In the genomic region with DNA sequence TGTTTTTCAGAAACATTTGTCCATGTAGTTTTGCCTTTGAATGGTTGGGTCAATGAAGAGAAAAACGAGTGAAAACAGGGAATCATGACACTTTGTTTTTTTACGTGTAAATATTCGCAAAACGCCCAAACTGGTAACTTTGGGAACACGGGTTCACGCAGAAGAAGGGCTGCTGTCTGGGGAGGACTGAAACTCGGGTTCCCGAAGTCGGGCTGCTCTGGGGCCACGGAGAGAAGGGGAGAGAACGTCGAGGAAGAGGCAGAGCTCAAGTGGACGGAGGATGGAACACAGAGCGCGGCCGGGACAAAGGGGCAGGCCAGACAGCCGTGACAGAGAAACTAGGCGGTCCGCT, we compare ENCODE assay signal across 8 cellular contexts. TPM values are rescaled to one million over a fixed set of nuclear protein-coding genes. Genes with fewer than 3 reads are reported as not detected.
DNase-seq lines count a peak whose midpoint lies in the region; ATAC-seq, FAIRE-seq and TF ChIP-seq lines count a peak whose summit lies in the region.

No MANE protein-coding gene starts in this region.

- peak overlapping the region; percentile 83 for H3K4me2 ChIP-seq in PC-9
- H3K4me2 ChIP-seq in endothelial cell of umbilical vein (ENCODE audit: insufficient read depth, low read length) = peak overlapping the region; percentile 52

- intact Hi-C loops in activated CD4-positive, alpha-beta T cell treated with anti-CD3 and anti-CD28 coated beads for 36 hours (cut with DNase I, micrococcal nuclease) = loop anchor here (1.0 to 2.0 kb wide), 7 partner anchors 41 to 638 kb away; partner anchors contain the start of genes MAP3K1 (in 1 of the 2) and MIER3 (in 1 of the 2)
- intact Hi-C loops in PC-9 (cut with micrococcal nuclease; ENCODE audit: unreplicated experiment) = loop anchor here (1.0 to 5.0 kb wide), 2 partner anchors 264 to 637 kb away; no protein-coding TSS in a partner anchor
- intact Hi-C loops in endothelial cell of umbilical vein (cut with micrococcal nuclease) = loop anchor here (1.0 to 2.0 kb wide), 2 partner anchors 43 to 90 kb away; partner anchors contain the start of gene MIER3

- TF ChIP-seq POLR2A in endothelial cell of umbilical vein (IDR thresholded peaks at IDR 0.05; ENCODE audit: low read depth, low read length) = no peak

- peaks cover 12% of the 10 kb centered on the region for H3K4me1 ChIP-seq in PC-9 (replicated peaks; ENCODE audit: insufficient read depth)
- peaks cover 9% of the 10 kb centered on the region for H3K4me1 ChIP-seq in endothelial cell of umbilical vein (ENCODE audit: control insufficient read depth, extremely low read depth, insufficient read depth, low read length)

- H3K27me3 ChIP-seq in PC-9 (ENCODE audit: insufficient read depth, low read depth) (no peaks in the 10 kb centered on the region), endothelial cell of umbilical vein (ENCODE audit: control insufficient read depth in 2 of 2, insufficient read depth in 2 of 2, low read length in 2 of 2) (peaks cover 0 to 3% of the 10 kb centered on the region in 2 experiments)

- DNase-seq in activated CD4-positive, alpha-beta T cell treated with anti-CD3 and anti-CD28 coated beads for 36 hours = no peak
- DNase-seq in activated CD4-positive, alpha-beta T cell treated with anti-CD3 and anti-CD28 coated beads for 1 hour = no peak
- no peak for DNase-seq in PC-9
- no peak for DNase-seq in endothelial cell of umbilical vein (ENCODE audit: low read depth, low spot score)
- DNase-seq in nephron progenitor cell = no peak
- no peak for DNase-seq in SK-N-DZ (ENCODE audit: low spot score)

- H3K9me3 ChIP-seq in PC-9 (ENCODE audit: insufficient read depth, low read depth) = no peaks in the 10 kb centered on the region
- H3K9me3 ChIP-seq in endothelial cell of umbilical vein (replicated peaks; ENCODE audit: control insufficient read depth, insufficient read depth, low read length) = no peaks in the 10 kb centered on the region

- peak overlapping the region; percentile 90 for H3K4me3 Mint-ChIP-seq in activated CD4-positive, alpha-beta T cell treated with anti-CD3 and anti-CD28 coated beads for 36 hours
- H3K4me3 Mint-ChIP-seq in nephron progenitor cell = peak overlapping the region; percentile 87

- POLR2A ChIA-PET in activated CD4-positive, alpha-beta T cell treated with anti-CD3 and anti-CD28 coated beads for 36 hours (lab: Charles Lee) = interaction anchor here (0.6 to 1.2 kb wide), 2 partner anchors 241 to 264 kb away, joined by 3 to 4 read pairs; no protein-coding TSS in a partner anchor
- POLR2A ChIA-PET in PC-9 (lab: Charles Lee; ENCODE audit: unreplicated experiment) = interaction anchor here (0.7 to 1.0 kb wide), 2 partner anchors 156 to 255 kb away, joined by 3 to 4 read pairs; no protein-coding TSS in a partner anchor
- POLR2A ChIA-PET in endothelial cell of umbilical vein (lab: Charles Lee) = interaction anchor here (0.6 to 1.7 kb wide), 2 partner anchors 15 to 691 kb away, joined by 3 to 6 read pairs; no protein-coding TSS in a partner anchor

- H3K4me1 Mint-ChIP-seq in activated CD4-positive, alpha-beta T cell treated with anti-CD3 and anti-CD28 coated beads for 36 hours = peaks cover 20% of the 10 kb centered on the region
- H3K4me1 Mint-ChIP-seq in nephron progenitor cell = peaks cover 25% of the 10 kb centered on the region

- H3K9me2 ChIP-seq in PC-9 (ENCODE audit: insufficient read depth) = no peaks in the 10 kb centered on the region

- H3K4me3 ChIP-seq in PC-9 = peak overlapping the region; percentile 63
- peak overlapping the region; percentile 29 to 63 (median 46) for H3K4me3 ChIP-seq in endothelial cell of umbilical vein (replicated peaks in 1 of 3; ENCODE audit: insufficient read depth in 1 of 3, low read depth in 1 of 3, low read length in 3 of 3)

- peaks cover 5% of the 10 kb centered on the region for H3K27me3 Mint-ChIP-seq in activated CD4-positive, alpha-beta T cell treated with anti-CD3 and anti-CD28 coated beads for 36 hours
- peaks cover 5% of the 10 kb centered on the region for H3K27me3 Mint-ChIP-seq in nephron progenitor cell (ENCODE audit: low read depth, poor library complexity)

- peaks cover 2% of the 10 kb centered on the region for H3K36me3 Mint-ChIP-seq in activated CD4-positive, alpha-beta T cell treated with anti-CD3 and anti-CD28 coated beads for 36 hours (ENCODE audit: low read depth)
- H3K36me3 Mint-ChIP-seq in nephron progenitor cell (ENCODE audit: low read depth) = peaks cover 31% of the 10 kb centered on the region

- no peak for FAIRE-seq in endothelial cell of umbilical vein (lab: Jason Lieb, UNC)

- peak overlapping the region; percentile 95 for H2AFZ ChIP-seq in PC-9
- peak overlapping the region; percentile 84 for H2AFZ ChIP-seq in endothelial cell of umbilical vein (ENCODE audit: low read depth, low read length)

- H4K20me1 ChIP-seq in PC-9 (ENCODE audit: insufficient read depth) (no peaks in the 10 kb centered on the region), endothelial cell of umbilical vein (replicated peaks; ENCODE audit: control insufficient read depth, extremely low read depth, insufficient read depth, low read length) (no peaks in the 10 kb centered on the region)

- H3K9ac ChIP-seq in endothelial cell of umbilical vein (replicated peaks; ENCODE audit: extremely low read depth, insufficient read depth, low read length) = peak overlapping the region; percentile 83

- no peaks in the 10 kb centered on the region for H3K9me3 Mint-ChIP-seq in activated CD4-positive, alpha-beta T cell treated with anti-CD3 and anti-CD28 coated beads for 36 hours (ENCODE audit: low read depth)
- peaks cover 24% of the 10 kb centered on the region for H3K9me3 Mint-ChIP-seq in nephron progenitor cell

- BruUV-seq in PC-9 (replicated peaks; lab: Mats Ljungman, UMichigan) (no TSS peak), endothelial cell of umbilical vein (replicated peaks; lab: Mats Ljungman, UMichigan) (no TSS peak)

- peaks cover 5% of the 10 kb centered on the region; the same call in 1 of the 2 replicates for H3F3A ChIP-seq in PC-9 (ENCODE audit: insufficient read depth, low read depth)

- H3K9me1 ChIP-seq in endothelial cell of umbilical vein (replicated peaks; ENCODE audit: control insufficient read depth, extremely low read depth, insufficient read depth, low read length) = no peaks in the 10 kb centered on the region

- H3K36me3 ChIP-seq in PC-9 (ENCODE audit: low read depth) (no peaks in the 10 kb centered on the region), endothelial cell of umbilical vein (ENCODE audit: control insufficient read depth in 2 of 2, extremely low read depth in 1 of 2, insufficient read depth in 2 of 2, low read length in 2 of 2) (no peaks in the 10 kb centered on the region)

- no peaks in the 10 kb centered on the region for H3K79me2 ChIP-seq in PC-9 (ENCODE audit: low read depth)
- H3K79me2 ChIP-seq in endothelial cell of umbilical vein (ENCODE audit: control insufficient read depth, insufficient read depth, low read length) = no peaks in the 10 kb centered on the region

- H3K27ac Mint-ChIP-seq in activated CD4-positive, alpha-beta T cell treated with anti-CD3 and anti-CD28 coated beads for 36 hours = peak overlapping the region; percentile 75
- peak overlapping the region; percentile 100 for H3K27ac Mint-ChIP-seq in nephron progenitor cell

- CTCF ChIA-PET in activated CD4-positive, alpha-beta T cell treated with anti-CD3 and anti-CD28 coated beads for 36 hours (lab: Charles Lee) = interaction anchor here (1.7 kb wide), 1 partner anchor 9 kb away, joined by 6 read pairs; no protein-coding TSS in a partner anchor
- CTCF ChIA-PET in PC-9 (lab: Charles Lee) = no interaction called here
- CTCF ChIA-PET in endothelial cell of umbilical vein (lab: Charles Lee) = interaction anchor here (0.8 to 2.3 kb wide), 6 partner anchors 9 to 638 kb away, joined by 3 to 8 read pairs (median 4); no protein-coding TSS in a partner anchor

- H3K27ac ChIP-seq in PC-9 = peak overlapping the region; percentile 92
- peak overlapping the region; percentile 84 for H3K27ac ChIP-seq in endothelial cell of umbilical vein (ENCODE audit: insufficient read depth, low read depth, low read length)

- peak; percentile 1 for ATAC-seq in activated CD4-positive, alpha-beta T cell treated with anti-CD3 and anti-CD28 coated beads for 36 hours
- peak; percentile 44 for ATAC-seq in HG02642 (IDR thresholded peaks at IDR 0.05; ENCODE audit: poor library complexity, unreplicated experiment)
- no peak for ATAC-seq in GM18520 (IDR thresholded peaks at IDR 0.05; ENCODE audit: unreplicated experiment)

- dilution Hi-C loops in endothelial cell of umbilical vein (cut with MboI; ENCODE audit: extremely low pct_ligation_motif_present, low sequenced_read_pairs) = no loop called here

- TF ChIP-seq CTCF in PC-9 (conservative IDR thresholded peaks at IDR 0.05) (no peak), endothelial cell of umbilical vein (IDR thresholded peaks at IDR 0.05; ENCODE audit: extremely low read depth in 1 of 2, insufficient read depth in 1 of 2, low read depth in 1 of 2, low read length in 2 of 2) (no peak), nephron progenitor cell (IDR thresholded peaks at IDR 0.05) (no peak)

RNA-seq across cellular contexts. Expression of gene SETD9, which starts 0.5 kb away (rescaled TPM):
- 1 to 10 TPM; 5.4 to 6.8 TPM for total RNA-seq in activated CD4-positive, alpha-beta T cell treated with anti-CD3 and anti-CD28 coated beads for 36 hours
- total RNA-seq in PC-9 (2021) = 6.5 and 7.3 TPM in 2 replicates
- 3.6 and 7.1 TPM in 2 replicates for total RNA-seq in endothelial cell of umbilical vein
- polyA plus RNA-seq in endothelial cell of umbilical vein = 7.1 and 7.9 TPM in 2 replicates
- polyA plus RNA-seq in endothelial cell of umbilical vein (2011; cell fraction: cytosol; rRNA removed) = 7.9 and 9.1 TPM in 2 replicates
- 3.9 and 5.6 TPM in 2 replicates for polyA plus RNA-seq in endothelial cell of umbilical vein (2011; cell fraction: nucleus; rRNA removed)
- polyA plus RNA-seq in endothelial cell of umbilical vein (2012) = 11.4 and 13.3 TPM in 2 replicates
- 3.7 and 5.8 TPM in 2 replicates for polyA minus RNA-seq in endothelial cell of umbilical vein
- polyA minus RNA-seq in endothelial cell of umbilical vein (2011; cell fraction: cytosol; rRNA and poly(A)+ RNA removed) = 11.8 TPM
- polyA minus RNA-seq in endothelial cell of umbilical vein (2011; cell fraction: nucleus; rRNA and poly(A)+ RNA removed) = 4.6 and 5.2 TPM in 2 replicates
- polyA plus RNA-seq in SK-N-DZ (2014; cell fraction: cytosol; rRNA removed) = 10.2 and 19.1 TPM in 2 replicates
- 4.7 and 9.4 TPM in 2 replicates for polyA plus RNA-seq in SK-N-DZ (2014; cell fraction: nucleus; rRNA removed)

RNA-seq across cellular contexts. Expression of gene MIER3, which starts 43.0 kb away (rescaled TPM):
- total RNA-seq in activated CD4-positive, alpha-beta T cell treated with anti-CD3 and anti-CD28 coated beads for 36 hours = 10 to 100 TPM; 15.4 to 16.0 TPM
- total RNA-seq in PC-9 (2021) (16.4 and 17.3 TPM in 2 replicates), endothelial cell of umbilical vein (20.5 and 21.9 TPM in 2 replicates)
- 6.5 and 6.6 TPM in 2 replicates for polyA plus RNA-seq in endothelial cell of umbilical vein
- polyA plus RNA-seq in endothelial cell of umbilical vein (2011; cell fraction: cytosol; rRNA removed) = 6.2 and 9.7 TPM in 2 replicates
- polyA plus RNA-seq in endothelial cell of umbilical vein (2011; cell fraction: nucleus; rRNA removed) = 26.7 and 31.7 TPM in 2 replicates
- polyA plus RNA-seq in endothelial cell of umbilical vein (2012) = 7.8 and 9.2 TPM in 2 replicates
- polyA minus RNA-seq in endothelial cell of umbilical vein = 21.6 and 25.2 TPM in 2 replicates
- polyA minus RNA-seq in endothelial cell of umbilical vein (2011; cell fraction: cytosol; rRNA and poly(A)+ RNA removed) = 16.4 TPM
- polyA minus RNA-seq in endothelial cell of umbilical vein (2011; cell fraction: nucleus; rRNA and poly(A)+ RNA removed) = 13.7 and 24.4 TPM in 2 replicates
- polyA plus RNA-seq in SK-N-DZ (2014; cell fraction: cytosol; rRNA removed) = 18.2 and 18.7 TPM in 2 replicates
- polyA plus RNA-seq in SK-N-DZ (2014; cell fraction: nucleus; rRNA removed) = 29.0 and 30.9 TPM in 2 replicates
